Comparison of ENCODE assay signal across 8 cellular contexts in genomic region chr1:155745284-155746228, GRCh38. TPM values are rescaled to one million over a fixed set of nuclear protein-coding genes. Genes with fewer than 3 reads are reported as not detected.
DNase-seq lines count a peak whose midpoint lies in the region; ATAC-seq, FAIRE-seq and TF ChIP-seq lines count a peak whose summit lies in the region.
"Not testable (repeated sequence)": the region's sequence is repeated elsewhere in the genome, so short reads cannot be mapped to it uniquely, and the experiment has no call there.

No MANE protein-coding gene starts in this region.

- H3K4me3 ChIP-seq in fibroblast of the aortic adventitia (ENCODE audit: low read depth, low read length): peak overlapping the region; percentile 81

- H3K36me3 Mint-ChIP-seq in nephron (ENCODE audit: low read depth): peaks cover 11% of the 10 kb centered on the region

- H3K27ac Mint-ChIP-seq in nephron: peak overlapping the region; percentile 18 to 80 (median 79)

- not testable (repeated sequence) for FAIRE-seq in H54 (lab: Jason Lieb, UNC)

- H3K27me3 Mint-ChIP-seq in nephron (ENCODE audit: low read depth): not testable (repeated sequence)

- CTCF ChIA-PET in RWPE1 (lab: Yijun Ruan, JAX): not testable (repeated sequence)

- TF ChIP-seq CTCF in RWPE1 (conservative IDR thresholded peaks at IDR 0.05; ENCODE audit: low read depth); fibroblast of the aortic adventitia (IDR thresholded peaks at IDR 0.05; ENCODE audit: insufficient read depth, low read length); nephron (IDR thresholded peaks at IDR 0.05; ENCODE audit: unreplicated experiment in 3 of 3): not testable (repeated sequence)

- DNase-seq in ELF-1 (ENCODE audit: low read depth, low spot score) (peak; percentile 97), H54 (ENCODE audit: insufficient read length, low spot score) (peak; percentile 68), LoVo (ENCODE audit: low spot score) (peak; percentile 95), RWPE1 (ENCODE audit: low spot score) (peak; percentile 80), fibroblast of the aortic adventitia (ENCODE audit: low read depth) (peak; percentile 98)
- peak; percentile 92 for DNase-seq in activated T-helper 9 cell treated with anti-CD3 and anti-CD28 coated beads, Interleukin-2, amount 50 U/mL, for 16 hours (ENCODE audit: low read depth)
- DNase-seq in stimulated activated naive CD8-positive, alpha-beta T cell treated with anti-CD3 and anti-CD28 coated beads, Interleukin-15, Interleukin-2, amounts not matched to agents 100 U/mL and 50 U/mL, for 24 hours: peak; percentile 99

- ATAC-seq in stimulated activated naive CD8-positive, alpha-beta T cell treated with anti-CD3 and anti-CD28 coated beads, Interleukin-15, Interleukin-2, amounts not matched to agents 100 U/mL and 50 U/mL, for 24 hours: peak; percentile 97

- TF ChIP-seq POLR2A in H54 (IDR thresholded peaks at IDR 0.05; ENCODE audit: low read depth, low read length): peak; percentile 95

- H3K9me3 Mint-ChIP-seq in nephron: not testable (repeated sequence)

- H3K27ac ChIP-seq in RWPE1: peak overlapping the region; percentile 71

- H3K4me1 Mint-ChIP-seq in nephron: not testable (repeated sequence)

- POLR2A ChIA-PET in RWPE1 (lab: Yijun Ruan, JAX; ENCODE audit: low non-redundant PET): not testable (repeated sequence)

- H3K4me3 Mint-ChIP-seq in nephron: peak overlapping the region; percentile 90 to 96 (median 95)

RNA-seq across cellular contexts. Expression of gene DAP3, which starts 56.7 kb away (rescaled TPM):
- total RNA-seq in fibroblast of the aortic adventitia (ENCODE audit: low replicate concordance): 73.7 and 129 TPM in 2 replicates

RNA-seq across cellular contexts. Expression of gene YY1AP1, which starts 57.0 kb away (rescaled TPM):
- total RNA-seq in fibroblast of the aortic adventitia (ENCODE audit: low replicate concordance): 25.7 and 54.6 TPM in 2 replicates

Comparison
In these comparisons a context has a peak if more than half of its experiments do, and no peak if none do; other contexts are left out.
1. Peak in every context shown above with its lines: DNase-seq, ATAC-seq, H3K4me3 ChIP-seq and H3K27ac ChIP-seq.